In the genomic region with DNA sequence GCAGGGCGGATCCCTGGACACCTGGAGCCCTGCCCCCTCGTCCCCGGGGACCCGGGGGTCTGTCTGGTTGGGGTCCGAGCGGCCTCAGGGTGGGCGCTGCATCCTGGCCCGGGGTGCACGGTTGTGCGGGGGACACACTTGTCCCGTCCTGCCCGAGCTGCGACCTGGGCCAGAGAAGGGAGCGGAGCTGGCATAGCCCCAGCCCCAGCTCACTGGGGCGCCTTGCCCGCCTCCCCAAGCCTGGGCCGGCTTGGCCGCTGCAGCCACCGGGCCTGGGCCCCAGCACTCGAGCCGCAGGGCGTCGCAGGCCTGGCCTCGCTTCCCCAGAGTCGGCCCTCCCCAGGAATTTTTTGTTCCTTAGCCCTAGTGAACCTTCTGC, we compare ENCODE assay signal across 8 cellular contexts. TPM values are rescaled to one million over a fixed set of nuclear protein-coding genes. Genes with fewer than 3 reads are reported as not detected.
A peak's percentile ranks its signal among the peaks of the same experiment; 100 is the strongest.
DNase-seq lines count a peak whose midpoint lies in the region; ATAC-seq and TF ChIP-seq lines count a peak whose summit lies in the region.

No MANE protein-coding gene starts in this region.

- DNase-seq in activated naive CD4-positive, alpha-beta T cell treated with anti-CD3 and anti-CD28 coated beads, Interleukin-2, amount 50 U/mL, for 16 hours, result no peak
- DNase-seq in epithelial cell of esophagus (ENCODE audit: low read depth) (no peak), mesothelial cell of epicardium (ENCODE audit: low spot score in 2 of 2, unreplicated experiment in 2 of 2) (no peak), vagina (ENCODE audit: extremely low spot score in 2 of 2) (no peak), ureter (ENCODE audit: low spot score) (no peak), NCI-H128 (lab: John Stamatoyannopoulos, UW; ENCODE audit: unreplicated experiment) (no peak)

- no peaks in the 10 kb centered on the region for H3K27me3 ChIP-seq in vagina

- TF ChIP-seq CTCF in epithelial cell of esophagus (IDR thresholded peaks at IDR 0.05; ENCODE audit: insufficient read depth, low read depth, low read length, missing control alignments) (no peak), mesothelial cell of epicardium (IDR thresholded peaks at IDR 0.05; ENCODE audit: unreplicated experiment) (no peak), vagina (IDR thresholded peaks at IDR 0.05) (no peak)

- intact Hi-C loops in vagina (cut with DNase I), result loop anchor here (10.0 kb wide), 1 partner anchor 1594 kb away; no protein-coding TSS in a partner anchor

- no peak for TF ChIP-seq POLR2A in vagina (IDR thresholded peaks at IDR 0.05)

- no peak overlapping the region for H3K27ac Mint-ChIP-seq in activated naive CD4-positive, alpha-beta T cell treated with anti-CD3 and anti-CD28 coated beads, Interleukin-2, amount 50 U/mL, for 24 hours
- no peak overlapping the region for H3K27ac Mint-ChIP-seq in mesothelial cell of epicardium

- H3K27ac ChIP-seq in vagina, result no peak overlapping the region

- peak overlapping the region; percentile 58 for H3K4me3 Mint-ChIP-seq in activated naive CD4-positive, alpha-beta T cell treated with anti-CD3 and anti-CD28 coated beads, Interleukin-2, amount 50 U/mL, for 24 hours
- peak overlapping the region; percentile 55 for H3K4me3 Mint-ChIP-seq in mesothelial cell of epicardium

- H3K4me3 ChIP-seq in epithelial cell of esophagus (ENCODE audit: low read length), result peak overlapping the region; percentile 43
- H3K4me3 ChIP-seq in vagina, result peak overlapping the region; percentile 51 to 58

- H3K9me3 ChIP-seq in vagina, result no peaks in the 10 kb centered on the region

- peaks cover 2% of the 10 kb centered on the region for H3K36me3 Mint-ChIP-seq in activated naive CD4-positive, alpha-beta T cell treated with anti-CD3 and anti-CD28 coated beads, Interleukin-2, amount 50 U/mL, for 24 hours
- H3K36me3 Mint-ChIP-seq in mesothelial cell of epicardium, result peaks cover 2% of the 10 kb centered on the region

- H3K9me3 Mint-ChIP-seq in activated naive CD4-positive, alpha-beta T cell treated with anti-CD3 and anti-CD28 coated beads, Interleukin-2, amount 50 U/mL, for 24 hours, result no peaks in the 10 kb centered on the region
- no peaks in the 10 kb centered on the region for H3K9me3 Mint-ChIP-seq in mesothelial cell of epicardium

- peaks cover 6% of the 10 kb centered on the region for H3K4me1 Mint-ChIP-seq in activated naive CD4-positive, alpha-beta T cell treated with anti-CD3 and anti-CD28 coated beads, Interleukin-2, amount 50 U/mL, for 24 hours
- peaks cover 2% of the 10 kb centered on the region for H3K4me1 Mint-ChIP-seq in mesothelial cell of epicardium

- H3K4me1 ChIP-seq in vagina, result peaks cover 12% of the 10 kb centered on the region

- peaks cover 0 to 2% of the 10 kb centered on the region in 2 donors for H3K36me3 ChIP-seq in vagina

- ATAC-seq in HG03565 (IDR thresholded peaks at IDR 0.05; ENCODE audit: unreplicated experiment), result no peak

- H3K27me3 Mint-ChIP-seq in activated naive CD4-positive, alpha-beta T cell treated with anti-CD3 and anti-CD28 coated beads, Interleukin-2, amount 50 U/mL, for 24 hours, result no peaks in the 10 kb centered on the region
- H3K27me3 Mint-ChIP-seq in mesothelial cell of epicardium (ENCODE audit: low read depth), result no peaks in the 10 kb centered on the region

RNA-seq across cellular contexts. Expression of gene GLRX3, which starts 54.5 kb away (rescaled TPM):
- total RNA-seq in mesothelial cell of epicardium, result 70.0 to 76.8 TPM (median 74.6 TPM) in 3 replicates
- 41.3 TPM for total RNA-seq in vagina
- 71.9 TPM for total RNA-seq in ureter
